18 cellular contexts compared by ENCODE assay signal in genomic region chr6:1643830-1644445, GRCh38. TPM values are rescaled to one million over a fixed set of nuclear protein-coding genes. Genes with fewer than 3 reads are reported as not detected.
DNase-seq lines count a peak whose midpoint lies in the region; ATAC-seq, FAIRE-seq and TF ChIP-seq lines count a peak whose summit lies in the region.
"Had no signal": no experiment of that assay in that cellular context is flagged by ENCODE, and none has a peak within 500 bp of the region (broad histone marks: within the 10 kb centered on the region; RNA-seq: fewer than 3 reads in every experiment).

No MANE protein-coding gene starts in this region.

- H3F3A ChIP-seq in MM.1S (ENCODE audit: insufficient read depth, low read length), result no peaks in the 10 kb centered on the region

- no peaks in the 10 kb centered on the region for H3K9me2 ChIP-seq in MM.1S (replicated peaks; ENCODE audit: insufficient read depth, low read length)

- H4K20me1 ChIP-seq in HepG2 (ENCODE audit: insufficient read depth, low read length) (no peaks in the 10 kb centered on the region; the same call in 1 of the 2 replicates), osteoblast (ENCODE audit: insufficient read depth, low read length) (peaks cover 4% of the 10 kb centered on the region), MM.1S (ENCODE audit: insufficient read depth, low read length) (no peaks in the 10 kb centered on the region)

- TF ChIP-seq EP300 in HepG2 (IDR thresholded peaks at IDR 0.05; ENCODE audit: low read depth in 2 of 2, low read length in 2 of 2) (no peak), HepG2 (CRISPR knock-in tag; IDR thresholded peaks at IDR 0.05; ENCODE audit: borderline replicate concordance) (no peak)

- no peaks in the 10 kb centered on the region for H3K79me2 ChIP-seq in HepG2 (ENCODE audit: insufficient read depth, low read length)
- H3K79me2 ChIP-seq in osteoblast (ENCODE audit: insufficient read depth, low read length), result no peaks in the 10 kb centered on the region
- no peaks in the 10 kb centered on the region for H3K79me2 ChIP-seq in MM.1S (ENCODE audit: low read length)

- H3K27ac ChIP-seq in HepG2 (ENCODE audit: extremely low read length, insufficient read depth, low read length) (no peak overlapping the region), right lobe of liver (no peak overlapping the region), osteoblast (ENCODE audit: low read depth, low read length) (no peak overlapping the region), MM.1S (ENCODE audit: low read length) (no peak overlapping the region)
- H3K27ac ChIP-seq: 22Rv1, C4-2B had no signal

- no peaks in the 10 kb centered on the region for H3K4me1 ChIP-seq in HepG2 (ENCODE audit: insufficient read depth, low read length)
- H3K4me1 ChIP-seq in right lobe of liver, result no peaks in the 10 kb centered on the region
- H3K4me1 ChIP-seq in osteoblast (ENCODE audit: insufficient read depth, low read length), result peaks cover 7% of the 10 kb centered on the region
- H3K4me1 ChIP-seq in MM.1S (ENCODE audit: low read length), result no peaks in the 10 kb centered on the region

- ATAC-seq in HepG2 (peak; percentile 12; the same call in 1 of the 3 replicates), right lobe of liver (no peak), HG02973 (IDR thresholded peaks at IDR 0.05; ENCODE audit: unreplicated experiment) (no peak)
- ATAC-seq: GM12878, HCT116 had no signal

- H2AFZ ChIP-seq in HepG2 (ENCODE audit: low read length) (no peak overlapping the region), osteoblast (ENCODE audit: low read length) (no peak overlapping the region), MM.1S (ENCODE audit: low read length) (no peak overlapping the region)

- BruUV-seq in HepG2 (replicated peaks; lab: Mats Ljungman, UMichigan), result no TSS peak

- H3K36me3 ChIP-seq in HepG2 (replicated peaks in 1 of 2; ENCODE audit: control insufficient read depth in 1 of 2, insufficient read depth in 2 of 2, low read length in 2 of 2) (peaks cover 2 to 40% of the 10 kb centered on the region in 2 experiments; a peak in 4 of 5 replicates), right lobe of liver (no peaks in the 10 kb centered on the region), osteoblast (ENCODE audit: insufficient read depth, low read length) (no peaks in the 10 kb centered on the region), MM.1S (replicated peaks; ENCODE audit: insufficient read depth, low read length) (no peaks in the 10 kb centered on the region)

- in situ Hi-C loops in HepG2 (cut with HindIII; ENCODE audit: extremely low pct_ligation_motif_present, low pct_unique_long_range_greater_than_20kb), result no loop called here

- TF ChIP-seq POLR2A in HepG2 (IDR thresholded peaks at IDR 0.05; ENCODE audit: insufficient read depth in 1 of 2, low read depth in 2 of 2, low read length in 2 of 2) (no peak), right lobe of liver (IDR thresholded peaks at IDR 0.05) (no peak)

- TF ChIP-seq RAD21 in HepG2 (CRISPR knock-in tag; IDR thresholded peaks at IDR 0.05), result no peak

- TF ChIP-seq CTCF in HepG2 (CRISPR knock-in tag; IDR thresholded peaks at IDR 0.05) (no peak), right lobe of liver (IDR thresholded peaks at IDR 0.05) (no peak), osteoblast (IDR thresholded peaks at IDR 0.05; ENCODE audit: extremely low read depth, low read depth, low read length) (no peak), MM.1S (IDR thresholded peaks at IDR 0.05; ENCODE audit: low read length) (no peak)

- no peak overlapping the region for H3K9ac ChIP-seq in HepG2 (ENCODE audit: insufficient read depth, low read depth, low read length)
- no peak overlapping the region for H3K9ac ChIP-seq in MM.1S (ENCODE audit: low read length)

- FAIRE-seq in HepG2 (lab: Jason Lieb, UNC), result no peak
- FAIRE-seq: GM12878, GM18507, H54 had no signal

- POLR2A ChIA-PET in HepG2 (lab: Yijun Ruan, JAX), result no interaction called here

- H3K27me3 ChIP-seq in HepG2 (ENCODE audit: control insufficient read depth in 1 of 2, insufficient read depth in 2 of 2, low read length in 2 of 2), result no peaks in the 10 kb centered on the region
- H3K27me3 ChIP-seq in right lobe of liver, result no peaks in the 10 kb centered on the region
- H3K27me3 ChIP-seq in osteoblast (ENCODE audit: insufficient read depth, low read length), result no peaks in the 10 kb centered on the region
- H3K27me3 ChIP-seq in MM.1S (replicated peaks; ENCODE audit: insufficient read depth, low read length), result no peaks in the 10 kb centered on the region

- no peak overlapping the region for H3K4me2 ChIP-seq in HepG2 (ENCODE audit: low read depth, low read length)
- H3K4me2 ChIP-seq in osteoblast (ENCODE audit: insufficient read depth, low read length), result no peak overlapping the region
- H3K4me2 ChIP-seq in MM.1S (ENCODE audit: low read depth, low read length), result no peak overlapping the region

- H3K4me3 ChIP-seq in HepG2 (replicated peaks in 1 of 3; ENCODE audit: insufficient read depth in 1 of 3, low read depth in 2 of 3, low read length in 3 of 3) (no peak overlapping the region), right lobe of liver (no peak overlapping the region), osteoblast (ENCODE audit: insufficient read depth, low read length) (no peak overlapping the region), MM.1S (ENCODE audit: low read length) (no peak overlapping the region)
- H3K4me3 ChIP-seq: GM12878 had no signal

- intact Hi-C loops in HepG2 (cut with micrococcal nuclease; ENCODE audit: unreplicated experiment) (no loop called here), right lobe of liver (cut with DNase I) (no loop called here)

- CTCF ChIA-PET in HepG2 (lab: Yijun Ruan, JAX; ENCODE audit: low intra/inter-chr PET ratio, low total read pairs), result no interaction called here

- 95% methylated on average over 15 of the region's 18 CpGs for WGBS in HepG2 (ENCODE audit: low lambda C conversion rate)
- 97% methylated on average over 6 of the region's 18 CpGs for WGBS in right lobe of liver (ENCODE audit: insufficient coverage, low coverage, low lambda C conversion rate, missing lambda C conversion rate)

- H3K9me3 ChIP-seq in HepG2 (ENCODE audit: low read length) (no peaks in the 10 kb centered on the region), right lobe of liver (no peaks in the 10 kb centered on the region), osteoblast (ENCODE audit: low read depth, low read length) (no peaks in the 10 kb centered on the region), MM.1S (replicated peaks; ENCODE audit: insufficient read depth, low read length) (no peaks in the 10 kb centered on the region)

- DNase-seq in HepG2 (ENCODE audit: low spot score), result no peak
- DNase-seq in right lobe of liver, result no peak
- DNase-seq in islet precursor cell, result peak; percentile 49
- DNase-seq in osteoblast (ENCODE audit: insufficient read length, low spot score, missing footprints), result peak; percentile 31
- DNase-seq in MM.1S, result no peak
- no peak for DNase-seq in NCI-H2081 treated with DMSO at 0.1 percent for 48 hours (lab: John Stamatoyannopoulos, UW)
- DNase-seq: AML-193; CD4-positive, alpha-beta memory T cell; DMS79; IMR-90; KBM-7 had no signal

TF ChIP-seq in HepG2, 621 proteins besides CTCF, POLR2A, EP300 and RAD21:
- TF ChIP-seq NRL (CRISPR knock-in tag; IDR thresholded peaks at IDR 0.05; ENCODE audit: borderline replicate concordance) (no peak), AGO2 (optimal IDR thresholded peaks at IDR 0.05; ENCODE audit: low read depth, low read length) (peak; percentile 55)

RNA-seq across cellular contexts. Expression of gene FOXC1, which starts 34.2 kb away (rescaled TPM):
- total RNA-seq in HepG2 (2016; rRNA removed; fragmentation: Illumina TruSeq; extraction: Trizol) (0.46 and 0.55 TPM in 2 replicates), right lobe of liver (under 1 TPM; 0.24 to 0.87 (median 0.50) TPM), osteoblast (39.4 and 41.0 TPM in 2 replicates)
- total RNA-seq in HepG2 (2016; cell fraction: cytosol; rRNA removed; fragmentation: Illumina TruSeq; extraction: Trizol; ENCODE audit: low read depth), result 0.09 TPM in 1 of 2 replicates, not detected in the other
- total RNA-seq in HepG2 (2016; cell fraction: insoluble cytoplasmic fraction; rRNA removed; fragmentation: Illumina TruSeq; extraction: Trizol), result 0.42 and 0.50 TPM in 2 replicates
- 0.28 and 0.31 TPM in 2 replicates for total RNA-seq in HepG2 (2016; cell fraction: membrane; rRNA removed; fragmentation: Illumina TruSeq; extraction: Trizol)
- 0.47 and 0.50 TPM in 2 replicates for total RNA-seq in HepG2 (2016; cell fraction: nucleus; rRNA removed; fragmentation: Illumina TruSeq; extraction: Trizol)
- polyA plus RNA-seq in HepG2 (2011; rRNA removed), result 0.37 and 0.44 TPM in 2 replicates
- polyA plus RNA-seq in HepG2 (2011; cell fraction: cytosol; rRNA removed), result 0.19 and 0.23 TPM in 2 replicates
- polyA plus RNA-seq in HepG2 (2011; cell fraction: nucleus; rRNA removed), result 0.23 and 0.27 TPM in 2 replicates
- polyA plus RNA-seq in HepG2 (2012), result 0.30 and 0.53 TPM in 2 replicates
- polyA plus RNA-seq in HepG2 (2016; cell fraction: cytosol; fragmentation: Illumina TruSeq; extraction: Trizol; ENCODE audit: low read depth), result 0.05 and 0.09 TPM in 2 replicates
- 0.89 and 1.2 TPM in 2 replicates for polyA plus RNA-seq in HepG2 (2016; cell fraction: insoluble cytoplasmic fraction; fragmentation: Illumina TruSeq; extraction: Trizol; ENCODE audit: low read depth)
- 0.26 and 0.35 TPM in 2 replicates for polyA plus RNA-seq in HepG2 (2016; cell fraction: membrane; fragmentation: Illumina TruSeq; extraction: Trizol; ENCODE audit: low read depth)
- polyA plus RNA-seq in HepG2 (2016; cell fraction: nucleus; fragmentation: Illumina TruSeq; extraction: Trizol; ENCODE audit: insufficient read depth, low read depth), result 0.72 and 0.95 TPM in 2 replicates
- 0.30 and 18.3 TPM in 2 replicates for polyA minus RNA-seq in HepG2 (2011; rRNA and poly(A)+ RNA removed; ENCODE audit: low replicate concordance)
- 0.30 and 0.97 TPM in 2 replicates for polyA minus RNA-seq in HepG2 (2011; cell fraction: cytosol; rRNA and poly(A)+ RNA removed)
- 0.25 and 0.52 TPM in 2 replicates for polyA minus RNA-seq in HepG2 (2011; cell fraction: nucleus; rRNA and poly(A)+ RNA removed)
- total RNA-seq: CD4-positive, alpha-beta memory T cell had no signal
- polyA plus RNA-seq: CD4-positive, alpha-beta memory T cell had no signal

Comparison
In these comparisons a context has a peak if more than half of its experiments do, and no peak if none do; other contexts are left out.
1. DNase-seq: peak in islet precursor cell (single experiment) and osteoblast (single experiment); none in HepG2 (single experiment), right lobe of liver (0 of 3), MM.1S (single experiment) and NCI-H2081 treated with DMSO at 0.1 percent for 48 hours (single experiment).
2. RNA of gene FOXC1, which starts 34.2 kb away (total RNA-seq): 39.4 to 41.0 TPM in osteoblast; 0.24 to 0.87 TPM in right lobe of liver and 0.09 to 0.55 TPM in HepG2; every median in the first group is over 10 times any median in the second.